Comparison of ENCODE assay signal across 16 cellular contexts in genomic region chr17:42472709-42473521, GRCh38. TPM values are rescaled to one million over a fixed set of nuclear protein-coding genes. Genes with fewer than 3 reads are reported as not detected.
DNase-seq lines count a peak whose midpoint lies in the region; ATAC-seq and TF ChIP-seq lines count a peak whose summit lies in the region.
"Had no signal": no experiment of that assay in that cellular context is flagged by ENCODE, and none has a peak within 500 bp of the region (broad histone marks: within the 10 kb centered on the region; RNA-seq: fewer than 3 reads in every experiment).

No MANE protein-coding gene starts in this region.

- H3K4me3 ChIP-seq in AG04449 (ENCODE audit: low read depth, low read length): no peak overlapping the region
- no peak overlapping the region for H3K4me3 ChIP-seq in brain microvascular endothelial cell (ENCODE audit: low read depth, low read length)
- H3K4me3 ChIP-seq in hepatocyte: no peak overlapping the region
- H3K4me3 ChIP-seq in spleen: no peak overlapping the region
- H3K4me3 ChIP-seq: SJCRH30 had no signal

- TF ChIP-seq CTCF in AG04449 (IDR thresholded peaks at IDR 0.05; ENCODE audit: insufficient read depth, low read length, missing control alignments): no peak
- TF ChIP-seq CTCF in brain microvascular endothelial cell (IDR thresholded peaks at IDR 0.05; ENCODE audit: low read depth, low read length, missing control alignments): no peak
- TF ChIP-seq CTCF in hepatocyte (IDR thresholded peaks at IDR 0.05; ENCODE audit: poor library complexity): no peak
- TF ChIP-seq CTCF in spleen (IDR thresholded peaks at IDR 0.05 in 8 of 11, conservative IDR thresholded peaks at IDR 0.05 in 3 of 11): no peak

- no peaks in the 10 kb centered on the region for H3K27me3 ChIP-seq in brain microvascular endothelial cell (replicated peaks)
- H3K27me3 ChIP-seq in hepatocyte: no peaks in the 10 kb centered on the region
- no peaks in the 10 kb centered on the region for H3K27me3 ChIP-seq in spleen (replicated peaks in 1 of 7)
- H3K27me3 ChIP-seq: SJCRH30 had no signal

- H3K36me3 ChIP-seq in brain microvascular endothelial cell (replicated peaks): peaks cover 43% of the 10 kb centered on the region
- H3K36me3 ChIP-seq in hepatocyte (replicated peaks; ENCODE audit: insufficient read depth, low read depth): no peaks in the 10 kb centered on the region
- H3K36me3 ChIP-seq in spleen: peaks cover 0 to 98% (median 50%) of the 10 kb centered on the region in 6 donors

- DNase-seq in AG04449 (ENCODE audit: low read depth, low spot score) (peak; percentile 71), HT1080 (ENCODE audit: low read depth) (peak; percentile 49), brain microvascular endothelial cell (peak; percentile 20), hepatocyte (ENCODE audit: low spot score) (peak; percentile 16), spleen (no peak)
- DNase-seq: activated T-cell treated with anti-CD3 and anti-CD28 coated beads, Interleukin-2, amount 50 U/mL, for 4 hours; AML-193; GF-D8; KG1; kidney; SJCRH30; stimulated activated CD4-positive, alpha-beta T cell treated with anti-CD3 and anti-CD28 coated beads, Interleukin-1b, Interleukin-23, amount 100 ng/mL, for 48 hours; stimulated activated naive CD8-positive, alpha-beta T cell treated with anti-CD3 and anti-CD28 coated beads, Interleukin-15, amount 100 ng/mL, for 72 hours had no signal

- TF ChIP-seq POLR2A in spleen (IDR thresholded peaks at IDR 0.05): no peak

- no peaks in the 10 kb centered on the region for H3K9me2 ChIP-seq in hepatocyte (replicated peaks; ENCODE audit: insufficient read depth)

- peaks cover 5% of the 10 kb centered on the region for H3K79me2 ChIP-seq in hepatocyte

- H3K27ac ChIP-seq in brain microvascular endothelial cell: peak overlapping the region; percentile 19
- H3K27ac ChIP-seq in hepatocyte: peak overlapping the region; percentile 74
- no peak overlapping the region for H3K27ac ChIP-seq in spleen
- H3K27ac ChIP-seq: SJCRH30 had no signal

- H3K4me2 ChIP-seq in hepatocyte: no peak overlapping the region

- intact Hi-C loops in spleen (cut with DNase I; ENCODE audit: low total_unique reads): no loop called here

- WGBS in hepatocyte (ENCODE audit: low lambda C conversion rate, missing lambda C conversion rate): 63% methylated on average over 8 of the region's 8 CpGs
- 87 to 92% (median 88%) methylated on average over 8 of the region's 8 CpGs for WGBS in spleen, 5 donors

- POLR2A ChIA-PET in AG04449 (lab: Yijun Ruan, JAX): interaction anchor here (0.5 to 1.5 kb wide), 5 partner anchors 26 to 419 kb away, joined by 3 to 10 read pairs (median 4); partner anchors contain the start of gene CAVIN1

- H3K9me3 ChIP-seq in hepatocyte (ENCODE audit: low read depth): no peaks in the 10 kb centered on the region
- no peaks in the 10 kb centered on the region for H3K9me3 ChIP-seq in spleen
- H3K9me3 ChIP-seq: SJCRH30 had no signal

- no peak for ATAC-seq in GM18867 (IDR thresholded peaks at IDR 0.05; ENCODE audit: unreplicated experiment)
- no peak for ATAC-seq in GM18519 (IDR thresholded peaks at IDR 0.05; ENCODE audit: low FRiP score, unreplicated experiment)
- no peak for ATAC-seq in GM21528 (IDR thresholded peaks at IDR 0.05; ENCODE audit: low FRiP score, unreplicated experiment)
- ATAC-seq: activated T-cell treated with anti-CD3 and anti-CD28 coated beads, Interleukin-2, amount 50 U/mL, for 4 hours; stimulated activated naive CD8-positive, alpha-beta T cell treated with anti-CD3 and anti-CD28 coated beads, Interleukin-15, amount 100 ng/mL, for 72 hours had no signal

- in situ Hi-C loops in brain microvascular endothelial cell (cut with HindIII; ENCODE audit: low pct_ligation_motif_present, low sequenced_read_pairs): no loop called here

- H4K20me1 ChIP-seq in hepatocyte (ENCODE audit: insufficient read depth, poor library complexity, severe bottlenecking): no peaks in the 10 kb centered on the region

- CTCF ChIA-PET in AG04449 (lab: Yijun Ruan, JAX): interaction anchor here (0.8 to 1.1 kb wide), 2 partner anchors 41 to 45 kb away, joined by 4 to 5 read pairs; no protein-coding TSS in a partner anchor

- H2AFZ ChIP-seq in hepatocyte: no peak overlapping the region

- H3K4me1 ChIP-seq in hepatocyte (ENCODE audit: insufficient read depth): peaks cover 11% of the 10 kb centered on the region
- peaks cover 9 to 19% (median 11%) of the 10 kb centered on the region in 6 donors for H3K4me1 ChIP-seq in spleen
- H3K4me1 ChIP-seq: SJCRH30 had no signal

RNA-seq across cellular contexts. Expression of gene ATP6V0A1, which starts 14.2 kb away (rescaled TPM):
- total RNA-seq in HT1080 (2014; rRNA removed; shearing (Covaris generic)): 11.8 and 14.8 TPM in 2 replicates
- polyA plus RNA-seq in HT1080 (2015; cell fraction: cytosol; rRNA removed): 8.4 and 9.4 TPM in 2 replicates
- polyA plus RNA-seq in HT1080 (2015; cell fraction: nucleus; rRNA removed): 38.6 and 45.7 TPM in 2 replicates
- total RNA-seq in hepatocyte (58.3 and 71.4 TPM in 2 replicates), spleen (100 to 1,000 TPM in 5 of 7 donors, 10 to 100 TPM in 2; 87.4 to 140 (median 126) TPM)
- polyA plus RNA-seq in hepatocyte (63.4 and 65.2 TPM in 2 replicates), spleen (10 to 100 TPM; 23.0 to 74.0 (median 50.7) TPM)

RNA-seq across cellular contexts. Expression of gene CAVIN1, which starts 49.9 kb away (rescaled TPM):
- 232 and 236 TPM in 2 replicates for total RNA-seq in HT1080 (2014; rRNA removed; shearing (Covaris generic))
- polyA plus RNA-seq in HT1080 (2015; cell fraction: cytosol; rRNA removed): 129 and 146 TPM in 2 replicates
- 163 and 166 TPM in 2 replicates for polyA plus RNA-seq in HT1080 (2015; cell fraction: nucleus; rRNA removed)
- 69.9 and 85.8 TPM in 2 replicates for total RNA-seq in hepatocyte
- 96.5 and 111 TPM in 2 replicates for polyA plus RNA-seq in hepatocyte
- total RNA-seq in spleen: 100 to 1,000 TPM; 129 to 224 (median 150) TPM
- 100 to 1,000 TPM in 1 of 3 donors, 10 to 100 TPM in 2; 25.3 to 129 (median 34.7) TPM for polyA plus RNA-seq in spleen

Comparison
In these comparisons a context has a peak if more than half of its experiments do, and no peak if none do; other contexts are left out.
1. H3K27ac ChIP-seq: peak in brain microvascular endothelial cell (single experiment) and hepatocyte (single experiment); none in spleen (0 of 8).